In the genomic region with DNA sequence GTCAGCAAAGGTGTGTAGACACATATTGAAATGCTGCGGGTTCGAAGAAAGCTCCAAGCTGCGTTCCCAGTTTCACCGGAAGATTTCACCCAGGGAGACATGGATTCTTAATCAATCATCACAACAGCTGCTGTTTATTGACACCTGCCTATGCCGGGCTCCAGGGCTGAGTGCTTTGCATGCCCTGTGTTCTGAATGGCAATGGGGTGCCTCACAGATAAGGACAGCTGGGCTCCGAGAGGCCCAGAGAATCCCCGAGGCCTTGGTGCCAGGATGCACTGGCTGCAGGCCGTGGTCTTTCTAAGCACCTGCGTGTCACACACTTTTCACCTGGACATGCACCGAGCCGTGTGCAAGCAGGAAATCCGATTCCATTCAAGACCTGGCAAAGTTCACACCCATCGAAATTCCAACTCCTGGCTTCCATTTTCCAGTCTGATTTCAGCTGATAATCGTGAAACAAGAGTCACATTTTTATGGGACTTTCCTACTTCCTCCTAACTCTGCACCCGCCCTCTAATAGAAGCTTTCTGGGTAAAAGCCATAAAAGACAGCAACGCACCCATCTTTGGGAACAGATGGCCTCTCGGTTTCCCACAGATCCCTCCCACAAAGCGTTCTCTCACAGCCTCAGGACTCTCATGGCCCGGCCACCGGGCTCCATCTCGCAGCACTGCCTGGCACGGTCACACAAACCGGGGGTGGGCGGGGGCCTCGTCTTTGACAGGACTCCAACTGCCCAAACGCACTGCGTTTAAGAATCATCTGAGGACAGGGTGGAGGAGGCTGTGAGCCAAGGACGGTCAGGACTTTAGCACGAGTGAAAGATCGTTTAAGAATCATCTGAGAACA, we compare ENCODE assay signal across 14 cellular contexts.
"Had no signal": no experiment of that assay in that cellular context is flagged by ENCODE, and none has a peak within 500 bp of the region (broad histone marks: within the 10 kb centered on the region; RNA-seq: fewer than 3 reads in every experiment).

No MANE protein-coding gene starts in this region.

- H3K36me3 Mint-ChIP-seq: naive B cell, neural progenitor cell had no signal

- H3K27ac Mint-ChIP-seq: activated T-helper 17 cell treated with anti-CD3 and anti-CD28 coated beads, Interleukin-2, amount 50 U/mL, for 72 hours; naive B cell; neural progenitor cell had no signal

- H3K4me1 ChIP-seq: esophagus muscularis mucosa, lower lobe of right lung, neural progenitor cell, testis, upper lobe of right lung had no signal

- ATAC-seq: activated T-helper 17 cell treated with anti-CD3 and anti-CD28 coated beads, Interleukin-2, amount 50 U/mL, for 72 hours; lower lobe of right lung; stimulated activated naive CD8-positive, alpha-beta T cell treated with anti-CD3 and anti-CD28 coated beads, Interleukin-15, Interleukin-2, amounts not matched to agents 100 U/mL and 50 U/mL, for 24 hours; upper lobe of right lung had no signal

- H2AFZ ChIP-seq: neural progenitor cell had no signal

- H3K27me3 ChIP-seq: cardiac muscle cell, neural progenitor cell, ovary, testis, upper lobe of right lung had no signal

- H3K4me1 Mint-ChIP-seq: naive B cell, neural progenitor cell had no signal

- H3K9me3 Mint-ChIP-seq: neural progenitor cell had no signal

- H3K4me3 Mint-ChIP-seq: activated T-helper 17 cell treated with anti-CD3 and anti-CD28 coated beads, Interleukin-2, amount 50 U/mL, for 72 hours; naive B cell; neural progenitor cell had no signal

- H3K4me3 ChIP-seq: cardiac muscle cell, esophagus muscularis mucosa, lower lobe of right lung, neural progenitor cell, ovary, SK-N-MC, testis, upper lobe of right lung had no signal

- H3K4me2 ChIP-seq: neural progenitor cell had no signal

- DNase-seq: activated CD4-positive, alpha-beta T cell treated with anti-CD3 and anti-CD28 coated beads, Interleukin-2, amount 50 U/mL, for 1 hour; activated naive CD4-positive, alpha-beta T cell treated with anti-CD3 and anti-CD28 coated beads, Interleukin-2, amount 50 U/mL, for 16 hours; lower lobe of right lung; naive B cell; ovary; stimulated activated CD4-positive, alpha-beta T cell treated with anti-CD3 and anti-CD28 coated beads, Interleukin-15, amount 100 ng/mL, for 24 hours; stimulated activated naive CD8-positive, alpha-beta T cell treated with anti-CD3 and anti-CD28 coated beads, Interleukin-15, Interleukin-2, amounts not matched to agents 100 U/mL and 50 U/mL, for 24 hours; testis; upper lobe of right lung had no signal

- H3K36me3 ChIP-seq: cardiac muscle cell, esophagus muscularis mucosa, lower lobe of right lung, neural progenitor cell, ovary, upper lobe of right lung had no signal

- H3K27ac ChIP-seq: cardiac muscle cell, esophagus muscularis mucosa, lower lobe of right lung, neural progenitor cell, ovary, SK-N-MC, testis, upper lobe of right lung had no signal
